21 cellular contexts compared by ENCODE assay signal in genomic region chr4:19982556-19982955, GRCh38.
DNase-seq lines count a peak whose midpoint lies in the region; ATAC-seq and TF ChIP-seq lines count a peak whose summit lies in the region.
"Had no signal": no experiment of that assay in that cellular context is flagged by ENCODE, and none has a peak within 500 bp of the region (broad histone marks: within the 10 kb centered on the region; RNA-seq: fewer than 3 reads in every experiment).

No MANE protein-coding gene starts in this region.

- H3K36me3 Mint-ChIP-seq in effector memory CD8-positive, alpha-beta T cell (ENCODE audit: insufficient read depth): no peaks in the 10 kb centered on the region

- H3K36me3 ChIP-seq in osteoblast (ENCODE audit: insufficient read depth, low read length): no peaks in the 10 kb centered on the region
- H3K36me3 ChIP-seq: heart right ventricle, upper lobe of left lung had no signal

- ATAC-seq in GM18511 (IDR thresholded peaks at IDR 0.05; ENCODE audit: unreplicated experiment): no peak
- ATAC-seq in Right ventricle myocardium inferior: no peak
- ATAC-seq in effector memory CD8-positive, alpha-beta T cell (replicated peaks): no peak
- ATAC-seq: HCT116, heart right ventricle had no signal

- peaks cover 7 to 23% of the 10 kb centered on the region in 2 donors for H3K9me3 Mint-ChIP-seq in effector memory CD8-positive, alpha-beta T cell

- no peak overlapping the region for H3K4me3 ChIP-seq in osteoblast (ENCODE audit: insufficient read depth, low read length)
- H3K4me3 ChIP-seq: heart right ventricle, PC-9, upper lobe of left lung had no signal

- H3K4me1 ChIP-seq in osteoblast (ENCODE audit: insufficient read depth, low read length): peaks cover 23% of the 10 kb centered on the region
- H3K4me1 ChIP-seq: heart right ventricle, upper lobe of left lung had no signal

- H3K27ac ChIP-seq in osteoblast (ENCODE audit: low read depth, low read length): peak overlapping the region; percentile 86
- H3K27ac ChIP-seq: C4-2B, heart right ventricle, PC-9, upper lobe of left lung had no signal

- H3K27me3 Mint-ChIP-seq in effector memory CD8-positive, alpha-beta T cell: no peaks in the 10 kb centered on the region

- peak; percentile 15 for DNase-seq in Daoy (ENCODE audit: low read depth)
- DNase-seq in NCI-H226: peak; percentile 55
- DNase-seq in dermis blood vessel endothelial cell: peak; percentile 40
- no peak for DNase-seq in osteoblast (ENCODE audit: insufficient read length, low spot score, missing footprints)
- no peak for DNase-seq in iPS-NIHi11 (ENCODE audit: low spot score)
- no peak for DNase-seq in Right ventricle myocardium inferior (ENCODE audit: missing footprints)
- no peak for DNase-seq in effector memory CD8-positive, alpha-beta T cell
- DNase-seq: activated CD4-positive, CD25-positive, alpha-beta regulatory T cell; activated naive CD4-positive, alpha-beta T cell treated with anti-CD3 and anti-CD28 coated beads for 36 hours; DMS79 treated with DMSO at 0.1 percent for 48 hours; heart right ventricle; KBM-7; NCI-H1417; occipital lobe; PC-9; stimulated activated naive CD4-positive, alpha-beta T cell; upper lobe of left lung had no signal

- no peak for TF ChIP-seq CTCF in osteoblast (IDR thresholded peaks at IDR 0.05; ENCODE audit: extremely low read depth, low read depth, low read length)

- intact Hi-C loops in Right ventricle myocardium inferior (cut with DNase I): no loop called here

- H3K27me3 ChIP-seq in osteoblast (ENCODE audit: insufficient read depth, low read length): no peaks in the 10 kb centered on the region
- H3K27me3 ChIP-seq: heart right ventricle, upper lobe of left lung had no signal

- H3K4me1 Mint-ChIP-seq in effector memory CD8-positive, alpha-beta T cell (ENCODE audit: low read depth in 2 of 2): no peaks in the 10 kb centered on the region

- no peak overlapping the region for H3K4me3 Mint-ChIP-seq in effector memory CD8-positive, alpha-beta T cell
- H3K4me3 Mint-ChIP-seq: activated naive CD4-positive, alpha-beta T cell treated with anti-CD3 and anti-CD28 coated beads for 36 hours; mesothelial cell of epicardium had no signal

- H3K9me3 ChIP-seq in osteoblast (ENCODE audit: low read depth, low read length): no peaks in the 10 kb centered on the region

- H3K4me2 ChIP-seq in osteoblast (ENCODE audit: insufficient read depth, low read length): peak overlapping the region; percentile 60
- H3K4me2 ChIP-seq: PC-9 had no signal

- no peaks in the 10 kb centered on the region for H4K20me1 ChIP-seq in osteoblast (ENCODE audit: insufficient read depth, low read length)

- peak overlapping the region; percentile 40 for H2AFZ ChIP-seq in osteoblast (ENCODE audit: low read length)
- H2AFZ ChIP-seq: PC-9 had no signal

- no peaks in the 10 kb centered on the region for H3K79me2 ChIP-seq in osteoblast (ENCODE audit: insufficient read depth, low read length)

- H3K27ac Mint-ChIP-seq in effector memory CD8-positive, alpha-beta T cell: no peak overlapping the region
- H3K27ac Mint-ChIP-seq: activated naive CD4-positive, alpha-beta T cell treated with anti-CD3 and anti-CD28 coated beads for 36 hours; mesothelial cell of epicardium had no signal

Comparison
In these comparisons a context has a peak if more than half of its experiments do, and no peak if none do; other contexts are left out.
1. DNase-seq: peak in Daoy (single experiment), NCI-H226 (single experiment) and dermis blood vessel endothelial cell (single experiment); none in osteoblast (single experiment), iPS-NIHi11 (single experiment), Right ventricle myocardium inferior (single experiment) and effector memory CD8-positive, alpha-beta T cell (0 of 3).